In the genomic region with DNA sequence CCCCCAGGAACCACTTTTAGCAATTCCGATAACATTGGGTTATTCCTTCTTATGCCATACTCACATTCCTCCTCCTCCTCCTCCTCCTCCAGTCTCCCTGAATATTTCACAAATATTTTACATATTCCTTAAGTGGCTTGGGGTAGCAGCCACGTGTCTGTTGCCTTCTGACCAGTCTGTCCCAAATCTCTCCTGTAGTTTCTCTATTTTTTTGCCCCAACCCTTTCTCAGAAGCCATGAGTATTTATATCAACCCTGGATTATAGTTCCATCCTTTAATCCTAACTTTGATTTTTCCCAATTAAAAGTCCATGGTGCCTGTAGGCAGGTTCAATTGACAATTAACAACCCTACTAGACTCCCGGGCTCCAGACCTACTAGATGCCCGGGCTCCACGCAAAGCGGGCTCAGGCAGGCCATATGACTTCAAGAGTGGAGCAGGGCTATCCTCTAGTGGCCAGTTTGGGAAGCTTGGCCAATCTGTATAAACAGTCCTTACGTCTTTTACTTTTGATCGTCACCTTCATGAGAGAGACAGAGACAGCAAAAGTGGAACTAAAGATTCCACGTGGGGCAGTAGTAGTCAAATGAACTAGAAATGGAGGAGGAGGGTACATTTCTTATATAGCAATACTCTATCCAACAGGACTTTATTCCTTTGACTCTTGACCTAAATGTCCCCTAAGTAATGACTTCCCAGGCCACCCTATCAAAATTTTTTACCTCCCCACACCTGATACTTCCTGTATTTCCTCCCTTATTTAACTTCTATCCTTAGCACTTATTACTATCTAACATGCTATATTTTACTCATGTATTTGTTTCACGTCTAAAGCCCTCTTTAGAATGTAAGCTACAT, we compare ENCODE assay signal across 8 cellular contexts.
DNase-seq lines count a peak whose midpoint lies in the region; ATAC-seq and TF ChIP-seq lines count a peak whose summit lies in the region.

No MANE protein-coding gene starts in this region.

- peaks cover 3% of the 10 kb centered on the region for H3K4me1 Mint-ChIP-seq in activated T-helper 17 cell treated with anti-CD3 and anti-CD28 coated beads, Interleukin-2, amount 50 U/mL, for 72 hours
- H3K4me1 Mint-ChIP-seq in osteocyte (ENCODE audit: unreplicated experiment), result peaks cover 11% of the 10 kb centered on the region

- no peaks in the 10 kb centered on the region for H3K27me3 ChIP-seq in DOHH2 (ENCODE audit: control insufficient read depth, low read length)
- H3K27me3 ChIP-seq in H7 (ENCODE audit: control insufficient read depth, insufficient read depth, low read length), result no peaks in the 10 kb centered on the region

- no peaks in the 10 kb centered on the region for H3K27me3 Mint-ChIP-seq in activated T-helper 17 cell treated with anti-CD3 and anti-CD28 coated beads, Interleukin-2, amount 50 U/mL, for 72 hours
- H3K27me3 Mint-ChIP-seq in osteocyte (ENCODE audit: unreplicated experiment), result peaks cover 31% of the 10 kb centered on the region

- peak overlapping the region; percentile 72 for H3K27ac Mint-ChIP-seq in activated T-helper 17 cell treated with anti-CD3 and anti-CD28 coated beads, Interleukin-2, amount 50 U/mL, for 72 hours
- H3K27ac Mint-ChIP-seq in osteocyte (ENCODE audit: unreplicated experiment), result no peak overlapping the region

- DNase-seq in H7 (peak; percentile 79), NCI-H2227 (lab: John Stamatoyannopoulos, UW; ENCODE audit: unreplicated experiment) (peak; percentile 51), glomerular visceral epithelial cell (ENCODE audit: extremely low spot score) (peak; percentile 59), osteocyte (ENCODE audit: extremely low spot score, unreplicated experiment) (no peak)

- no peak overlapping the region for H3K4me3 Mint-ChIP-seq in activated T-helper 17 cell treated with anti-CD3 and anti-CD28 coated beads, Interleukin-2, amount 50 U/mL, for 72 hours
- no peak overlapping the region for H3K4me3 Mint-ChIP-seq in osteocyte (ENCODE audit: unreplicated experiment)

- H3K79me2 ChIP-seq in DOHH2 (ENCODE audit: control insufficient read depth, low read length), result no peaks in the 10 kb centered on the region

- H3K36me3 Mint-ChIP-seq in activated T-helper 17 cell treated with anti-CD3 and anti-CD28 coated beads, Interleukin-2, amount 50 U/mL, for 72 hours (ENCODE audit: low read depth), result peaks cover 76% of the 10 kb centered on the region
- no peaks in the 10 kb centered on the region for H3K36me3 Mint-ChIP-seq in osteocyte (ENCODE audit: unreplicated experiment)

- peaks cover 22% of the 10 kb centered on the region for H3K4me1 ChIP-seq in DOHH2 (ENCODE audit: control insufficient read depth, low read length)

- peak overlapping the region; percentile 52 for H3K4me2 ChIP-seq in DOHH2 (ENCODE audit: low read length)

- H3K9me3 Mint-ChIP-seq in activated T-helper 17 cell treated with anti-CD3 and anti-CD28 coated beads, Interleukin-2, amount 50 U/mL, for 72 hours, result no peaks in the 10 kb centered on the region
- H3K9me3 Mint-ChIP-seq in osteocyte (ENCODE audit: unreplicated experiment), result no peaks in the 10 kb centered on the region

- no peak for ATAC-seq in activated T-helper 17 cell treated with anti-CD3 and anti-CD28 coated beads, Interleukin-2, amount 50 U/mL, for 72 hours (replicated peaks)
- no peak for ATAC-seq in GM18870 (IDR thresholded peaks at IDR 0.05; ENCODE audit: unreplicated experiment)
- no peak for ATAC-seq in HG02763 (IDR thresholded peaks at IDR 0.05; ENCODE audit: unreplicated experiment)

- no peaks in the 10 kb centered on the region for H3K9me3 ChIP-seq in DOHH2 (ENCODE audit: control insufficient read depth, insufficient read depth, low read length)

- no peaks in the 10 kb centered on the region for H4K20me1 ChIP-seq in DOHH2 (ENCODE audit: control insufficient read depth, insufficient read depth, low read depth, low read length)

- H3K27ac ChIP-seq in DOHH2 (ENCODE audit: low read depth, low read length), result no peak overlapping the region

- no peaks in the 10 kb centered on the region for H3F3A ChIP-seq in DOHH2 (ENCODE audit: control insufficient read depth, insufficient read depth)

- H3K9me2 ChIP-seq in DOHH2 (replicated peaks; ENCODE audit: control insufficient read depth, low read length), result no peaks in the 10 kb centered on the region

- TF ChIP-seq CTCF in DOHH2 (IDR thresholded peaks at IDR 0.05; ENCODE audit: low read depth, low read length, poor library complexity, severe bottlenecking) (peak; percentile 83), osteocyte (IDR thresholded peaks at IDR 0.05) (peak; percentile 86)

- H3K36me3 ChIP-seq in DOHH2 (ENCODE audit: control insufficient read depth, low read length), result no peaks in the 10 kb centered on the region
- H3K36me3 ChIP-seq in H7 (replicated peaks; ENCODE audit: control insufficient read depth, insufficient read depth, low read length), result no peaks in the 10 kb centered on the region

- H3K4me3 ChIP-seq in DOHH2 (ENCODE audit: low read length) (peak overlapping the region; percentile 39), H7 (ENCODE audit: insufficient read depth, low read depth, low read length) (no peak overlapping the region)
